Comparison of ENCODE assay signal across 13 cellular contexts in the genomic region with DNA sequence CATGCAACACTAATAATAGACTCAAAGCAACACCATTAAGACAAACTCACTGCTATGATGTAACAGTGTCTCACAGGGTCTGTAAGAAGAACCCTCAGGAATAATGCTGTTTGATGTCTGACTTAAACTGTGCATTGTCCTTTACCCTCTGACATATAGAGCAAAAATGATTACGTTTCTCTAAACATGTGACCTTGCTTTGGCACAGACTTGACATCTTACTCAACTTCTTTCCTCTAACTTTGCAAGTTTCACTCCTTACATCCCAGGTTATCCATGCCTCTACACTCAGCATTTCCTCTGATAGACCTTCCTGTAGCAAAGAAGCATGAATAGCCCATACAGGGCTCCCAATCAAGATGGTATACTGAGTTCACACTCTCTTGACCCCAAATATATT.
DNase-seq lines count a peak whose midpoint lies in the region; ATAC-seq, FAIRE-seq and TF ChIP-seq lines count a peak whose summit lies in the region.
"Had no signal": no experiment of that assay in that cellular context is flagged by ENCODE, and none has a peak within 500 bp of the region (broad histone marks: within the 10 kb centered on the region; RNA-seq: fewer than 3 reads in every experiment).

No MANE protein-coding gene starts in this region.

- in situ Hi-C loops in GM12878 (cut with MboI), result no loop called here

- no peak for TF ChIP-seq POLR2A in GM12878 (IDR thresholded peaks at IDR 0.05; ENCODE audit: low read depth, low read length)

- H4K20me1 ChIP-seq in GM12878 (ENCODE audit: control insufficient read depth, insufficient read depth), result no peaks in the 10 kb centered on the region

- H3K4me3 ChIP-seq in GM12878, result no peak overlapping the region

- no peak overlapping the region for H3K4me3 Mint-ChIP-seq in stimulated activated effector memory CD8-positive, alpha-beta T cell treated with anti-CD3 and anti-CD28 coated beads, Interleukin-12 subunit alpha, Interleukin-12 subunit beta, amount 100 ng/mL, for 72 hours

- no peaks in the 10 kb centered on the region for H3K4me1 ChIP-seq in GM12878 (ENCODE audit: control insufficient read depth, insufficient read depth, low read length)

- H3K27me3 ChIP-seq in GM12878 (replicated peaks in 1 of 2; ENCODE audit: control insufficient read depth in 2 of 2, insufficient read depth in 2 of 2, low read length in 1 of 2), result no peaks in the 10 kb centered on the region
- H3K27me3 ChIP-seq: neutrophil had no signal

- DNase-seq in HS-5 (ENCODE audit: low read depth) (peak; percentile 72), GM12878 (ENCODE audit: low read depth, low spot score) (no peak), left cardiac atrium (no peak), NCI-H1105 treated with DMSO at 0.1 percent for 48 hours (lab: John Stamatoyannopoulos, UW) (no peak), SHP77 treated with DMSO at 0.1 percent for 48 hours (lab: John Stamatoyannopoulos, UW) (no peak)
- DNase-seq in stimulated activated effector memory CD8-positive, alpha-beta T cell treated with anti-CD3 and anti-CD28 coated beads, Interleukin-12 subunit alpha, Interleukin-12 subunit beta, amount 100 ng/mL, for 72 hours (ENCODE audit: low spot score in 2 of 2), result no peak
- DNase-seq: DMS153; MM.1S; stimulated activated CD4-positive, alpha-beta T cell treated with anti-CD3 and anti-CD28 coated beads, Interleukin-4, amount 100 ng/mL, for 4 hours had no signal

- CTCF ChIA-PET in GM12878 (lab: Yijun Ruan, JAX), result no interaction called here

- ATAC-seq in GM12878 (no peak), left cardiac atrium (peak; percentile 21 to 37), GM18909 (IDR thresholded peaks at IDR 0.05; ENCODE audit: poor library complexity, unreplicated experiment) (no peak), HG03342 (IDR thresholded peaks at IDR 0.05; ENCODE audit: unreplicated experiment) (no peak)
- peak; percentile 51 for ATAC-seq in stimulated activated effector memory CD8-positive, alpha-beta T cell treated with anti-CD3 and anti-CD28 coated beads, Interleukin-12 subunit alpha, Interleukin-12 subunit beta, amount 100 ng/mL, for 72 hours

- intact Hi-C loops in GM12878 (cut with micrococcal nuclease; ENCODE audit: unreplicated experiment) (no loop called here), left cardiac atrium (cut with DNase I) (no loop called here)

- no peak for TF ChIP-seq EP300 in GM12878 (IDR thresholded peaks at IDR 0.05; ENCODE audit: borderline replicate concordance in 1 of 2, control insufficient read depth in 1 of 2, low read depth in 2 of 2, low read length in 2 of 2)

- H2AFZ ChIP-seq in GM12878 (ENCODE audit: control insufficient read depth, low read depth, low read length), result no peak overlapping the region

- peaks cover 8% of the 10 kb centered on the region for H3K9me3 ChIP-seq in GM12878 (replicated peaks; ENCODE audit: control insufficient read depth, insufficient read depth, low read length)
- H3K9me3 ChIP-seq: neutrophil had no signal

- no peak overlapping the region for H3K27ac Mint-ChIP-seq in stimulated activated effector memory CD8-positive, alpha-beta T cell treated with anti-CD3 and anti-CD28 coated beads, Interleukin-12 subunit alpha, Interleukin-12 subunit beta, amount 100 ng/mL, for 72 hours

- WGBS in GM12878 (ENCODE audit: insufficient coverage, insufficient replicate concordance, low lambda C conversion rate, missing lambda C conversion rate), result 27% methylated on average over 1 of the region's 1 CpG

- TF ChIP-seq RAD21 in GM12878 (IDR thresholded peaks at IDR 0.05; ENCODE audit: insufficient read depth, low read depth, low read length), result no peak

- SMC1A ChIA-PET in GM12878 (lab: Charles Lee; ENCODE audit: uncharacterized antibody, unreplicated experiment), result no interaction called here

- no TSS peak for BruUV-seq in GM12878 (replicated peaks; lab: Mats Ljungman, UMichigan)

- RAD21 ChIA-PET in GM12878 (lab: Charles Lee; ENCODE audit: unreplicated experiment), result no interaction called here

- peak; percentile 54 for FAIRE-seq in GM12878 (lab: Jason Lieb, UNC)

- no peak overlapping the region for H3K27ac ChIP-seq in GM12878 (ENCODE audit: control insufficient read depth, insufficient read depth)
- H3K27ac ChIP-seq: neutrophil, VCaP had no signal

- H3K4me1 Mint-ChIP-seq in stimulated activated effector memory CD8-positive, alpha-beta T cell treated with anti-CD3 and anti-CD28 coated beads, Interleukin-12 subunit alpha, Interleukin-12 subunit beta, amount 100 ng/mL, for 72 hours, result peaks cover 27% of the 10 kb centered on the region

- POLR2A ChIA-PET in GM12878 (lab: Charles Lee), result no interaction called here

- no peak overlapping the region for H3K9ac ChIP-seq in GM12878 (ENCODE audit: control insufficient read depth, insufficient read depth, low read length)

- H3K79me2 ChIP-seq in GM12878 (ENCODE audit: control insufficient read depth, insufficient read depth, low read length), result no peaks in the 10 kb centered on the region

- peaks cover 7% of the 10 kb centered on the region for H3K9me3 Mint-ChIP-seq in stimulated activated effector memory CD8-positive, alpha-beta T cell treated with anti-CD3 and anti-CD28 coated beads, Interleukin-12 subunit alpha, Interleukin-12 subunit beta, amount 100 ng/mL, for 72 hours

- no peaks in the 10 kb centered on the region for H3K36me3 ChIP-seq in GM12878 (ENCODE audit: control insufficient read depth in 2 of 2, insufficient read depth in 2 of 2, low read length in 1 of 2)
- H3K36me3 ChIP-seq: neutrophil had no signal

- no peak overlapping the region for H3K4me2 ChIP-seq in GM12878 (ENCODE audit: control insufficient read depth, insufficient read depth)

- TF ChIP-seq CTCF in GM12878 (IDR thresholded peaks at IDR 0.05 in 2 of 3, conservative IDR thresholded peaks at IDR 0.05 in 1 of 3; ENCODE audit: control insufficient read depth in 2 of 3, extremely low read depth in 1 of 3, insufficient read depth in 1 of 3, low read depth in 3 of 3, low read length in 3 of 3), result no peak

- no peaks in the 10 kb centered on the region for H3K36me3 Mint-ChIP-seq in stimulated activated effector memory CD8-positive, alpha-beta T cell treated with anti-CD3 and anti-CD28 coated beads, Interleukin-12 subunit alpha, Interleukin-12 subunit beta, amount 100 ng/mL, for 72 hours

TF ChIP-seq in GM12878, 131 proteins besides CTCF, POLR2A, EP300 and RAD21:
- no peak for TF ChIP-seq SIN3A (IDR thresholded peaks at IDR 0.05; ENCODE audit: low read depth, low read length)
- TF ChIP-seq, protein P1, sequence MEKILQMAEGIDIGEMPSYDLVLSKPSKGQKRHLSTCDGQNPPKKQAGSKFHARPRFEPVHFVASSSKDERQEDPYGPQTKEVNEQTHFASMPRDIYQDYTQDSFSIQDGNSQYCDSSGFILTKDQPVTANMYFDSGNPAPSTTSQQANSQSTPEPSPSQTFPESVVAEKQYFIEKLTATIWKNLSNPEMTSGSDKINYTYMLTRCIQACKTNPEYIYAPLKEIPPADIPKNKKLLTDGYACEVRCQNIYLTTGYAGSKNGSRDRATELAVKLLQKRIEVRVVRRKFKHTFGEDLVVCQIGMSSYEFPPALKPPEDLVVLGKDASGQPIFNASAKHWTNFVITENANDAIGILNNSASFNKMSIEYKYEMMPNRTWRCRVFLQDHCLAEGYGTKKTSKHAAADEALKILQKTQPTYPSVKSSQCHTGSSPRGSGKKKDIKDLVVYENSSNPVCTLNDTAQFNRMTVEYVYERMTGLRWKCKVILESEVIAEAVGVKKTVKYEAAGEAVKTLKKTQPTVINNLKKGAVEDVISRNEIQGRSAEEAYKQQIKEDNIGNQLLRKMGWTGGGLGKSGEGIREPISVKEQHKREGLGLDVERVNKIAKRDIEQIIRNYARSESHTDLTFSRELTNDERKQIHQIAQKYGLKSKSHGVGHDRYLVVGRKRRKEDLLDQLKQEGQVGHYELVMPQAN (conservative IDR thresholded peaks at IDR 0.05), result no peak
- TF ChIP-seq BHLHE40 (IDR thresholded peaks at IDR 0.05; ENCODE audit: borderline replicate concordance in 1 of 2, low read depth in 2 of 2, low read length in 1 of 2), result no peak

Comparison
In these comparisons a context has a peak if more than half of its experiments do, and no peak if none do; other contexts are left out.
1. ATAC-seq: peak in left cardiac atrium (2 of 2) and stimulated activated effector memory CD8-positive, alpha-beta T cell treated with anti-CD3 and anti-CD28 coated beads, Interleukin-12 subunit alpha, Interleukin-12 subunit beta, amount 100 ng/mL, for 72 hours (single experiment); none in GM12878 (single experiment), GM18909 (single experiment) and HG03342 (single experiment).